Comparison of ENCODE assay signal across 19 cellular contexts in the genomic region with DNA sequence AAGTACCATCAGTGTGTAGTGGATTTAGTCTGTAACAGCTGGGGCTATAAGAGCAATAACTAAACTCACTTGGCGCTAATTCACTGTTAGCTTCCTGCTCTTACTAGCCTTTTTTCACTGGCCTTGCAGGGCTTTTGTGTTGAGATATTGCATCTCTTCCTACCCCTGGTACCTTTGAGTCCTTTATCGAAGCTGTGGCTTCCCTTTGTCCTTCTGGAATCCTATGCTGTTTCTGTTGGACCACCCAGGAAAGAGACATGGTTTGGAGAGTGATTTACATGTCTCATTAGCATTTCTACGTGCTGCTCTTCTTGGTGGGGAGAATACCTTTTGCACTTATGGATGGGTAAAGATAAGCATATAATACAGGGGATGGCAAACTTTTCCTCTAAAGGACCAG.
DNase-seq lines count a peak whose midpoint lies in the region; ATAC-seq and TF ChIP-seq lines count a peak whose summit lies in the region.
"Had no signal": no experiment of that assay in that cellular context is flagged by ENCODE, and none has a peak within 500 bp of the region (broad histone marks: within the 10 kb centered on the region; RNA-seq: fewer than 3 reads in every experiment).

No MANE protein-coding gene starts in this region.

- no peaks in the 10 kb centered on the region for H3K27me3 Mint-ChIP-seq in WTC11 (ENCODE audit: low read depth)
- H3K27me3 Mint-ChIP-seq in type B pancreatic cell: no peaks in the 10 kb centered on the region

- WGBS in hepatocyte (ENCODE audit: low lambda C conversion rate, missing lambda C conversion rate): 97% methylated on average over 3 of the region's 3 CpGs

- peaks cover 21% of the 10 kb centered on the region for H3K79me2 ChIP-seq in hepatocyte

- intact Hi-C loops in cardiac septum (cut with DNase I): no loop called here

- DNase-seq in cardiac muscle cell (ENCODE audit: low read depth in 1 of 2, low spot score in 1 of 2) (no peak), cardiac septum (ENCODE audit: low spot score) (no peak), WTC11 (ENCODE audit: low spot score) (no peak), iPS-NIHi11 (ENCODE audit: low spot score) (peak; percentile 38), type B pancreatic cell (ENCODE audit: extremely low spot score, unreplicated experiment) (no peak), hepatocyte (ENCODE audit: low spot score) (no peak), NCI-H446 (lab: John Stamatoyannopoulos, UW) (no peak), Kasumi-1 (lab: John Stamatoyannopoulos, UW) (no peak)
- DNase-seq: AML-193; DMS79; HFFc6; NCI-H1694 treated with DMSO at 0.1 percent for 48 hours; NCI-H510A treated with DMSO at 0.1 percent for 48 hours; NCI-H774; NK-92 treated with Interleukin-12 subunit alpha and Interleukin-12 subunit beta, amount 100 ng/mL, for 24 hours; Peyer's patch had no signal

- POLR2A ChIA-PET in WTC11 (lab: Charles Lee): no interaction called here

- H3K4me2 ChIP-seq in hepatocyte: no peak overlapping the region
- H3K4me2 ChIP-seq: KMS-11 had no signal

- no peak overlapping the region for H2AFZ ChIP-seq in hepatocyte

- H3K9me3 ChIP-seq in cardiac muscle cell (ENCODE audit: low read depth) (no peaks in the 10 kb centered on the region), hepatocyte (ENCODE audit: low read depth) (no peaks in the 10 kb centered on the region)
- H3K9me3 ChIP-seq: Peyer's patch had no signal

- H3K27ac ChIP-seq in cardiac muscle cell (peak overlapping the region; percentile 60), hepatocyte (no peak overlapping the region)
- H3K27ac ChIP-seq: HL-60, KMS-11, Peyer's patch had no signal

- H3K4me1 Mint-ChIP-seq in WTC11 (peaks cover 54% of the 10 kb centered on the region), type B pancreatic cell (ENCODE audit: unreplicated experiment) (peaks cover 18% of the 10 kb centered on the region)

- no peaks in the 10 kb centered on the region for H4K20me1 ChIP-seq in hepatocyte (ENCODE audit: insufficient read depth, poor library complexity, severe bottlenecking)

- TF ChIP-seq CTCF in cardiac muscle cell (IDR thresholded peaks at IDR 0.05; ENCODE audit: low read depth, low read length): no peak
- no peak for TF ChIP-seq CTCF in WTC11 (IDR thresholded peaks at IDR 0.05)
- no peak for TF ChIP-seq CTCF in type B pancreatic cell (conservative IDR thresholded peaks at IDR 0.05)
- no peak for TF ChIP-seq CTCF in hepatocyte (IDR thresholded peaks at IDR 0.05; ENCODE audit: poor library complexity)

- ATAC-seq in WTC11: peak; percentile 78
- ATAC-seq: SK-N-SH treated with all-trans-retinoic acid at 6 μM for 48 hours had no signal

- CTCF ChIA-PET in WTC11 (lab: Charles Lee): interaction anchor here (2.9 kb wide), 1 partner anchor 94 kb away, joined by 10 read pairs; no protein-coding TSS in a partner anchor

- H3K4me3 ChIP-seq in cardiac muscle cell: no peak overlapping the region
- no peak overlapping the region for H3K4me3 ChIP-seq in hepatocyte
- H3K4me3 ChIP-seq: Peyer's patch had no signal

- H3K4me3 Mint-ChIP-seq in WTC11 (no peak overlapping the region), type B pancreatic cell (no peak overlapping the region)
- H3K4me3 Mint-ChIP-seq: HFFc6 had no signal

- H3K9me3 Mint-ChIP-seq in WTC11: no peaks in the 10 kb centered on the region
- no peaks in the 10 kb centered on the region for H3K9me3 Mint-ChIP-seq in type B pancreatic cell
- H3K9me3 Mint-ChIP-seq: HFFc6 had no signal

- H3K27ac Mint-ChIP-seq in WTC11 (peak overlapping the region; percentile 96), type B pancreatic cell (peak overlapping the region; percentile 32)
- H3K27ac Mint-ChIP-seq: HFFc6 had no signal

- H3K27me3 ChIP-seq in cardiac muscle cell (no peaks in the 10 kb centered on the region), hepatocyte (no peaks in the 10 kb centered on the region)
- H3K27me3 ChIP-seq: Peyer's patch had no signal

- H3K9me2 ChIP-seq in hepatocyte (replicated peaks; ENCODE audit: insufficient read depth): no peaks in the 10 kb centered on the region

- H3K36me3 Mint-ChIP-seq in WTC11: no peaks in the 10 kb centered on the region
- H3K36me3 Mint-ChIP-seq in type B pancreatic cell: peaks cover 27% of the 10 kb centered on the region

- H3K4me1 ChIP-seq in cardiac muscle cell (ENCODE audit: low read depth): peaks cover 6% of the 10 kb centered on the region
- H3K4me1 ChIP-seq in hepatocyte (ENCODE audit: insufficient read depth): no peaks in the 10 kb centered on the region
- H3K4me1 ChIP-seq: Peyer's patch had no signal

- no peaks in the 10 kb centered on the region for H3K36me3 ChIP-seq in cardiac muscle cell
- no peaks in the 10 kb centered on the region for H3K36me3 ChIP-seq in hepatocyte (replicated peaks; ENCODE audit: insufficient read depth, low read depth)

TF ChIP-seq in WTC11, 78 proteins besides CTCF, POLR2A, EP300 and RAD21:
- TF ChIP-seq NR3C1 (CRISPR knock-in tag; conservative IDR thresholded peaks at IDR 0.05; ENCODE audit: low read depth) (no peak), ZBTB21 (CRISPR knock-in tag; IDR thresholded peaks at IDR 0.05; ENCODE audit: borderline replicate concordance) (no peak), SP1 (CRISPR knock-in tag; conservative IDR thresholded peaks at IDR 0.05) (no peak), FOXJ3 (CRISPR knock-in tag; IDR thresholded peaks at IDR 0.05; ENCODE audit: borderline replicate concordance) (no peak), ZNF138 (CRISPR knock-in tag; conservative IDR thresholded peaks at IDR 0.05) (no peak), NFATC4 (CRISPR knock-in tag; IDR thresholded peaks at IDR 0.05) (no peak), ATF2 (CRISPR knock-in tag; IDR thresholded peaks at IDR 0.05; ENCODE audit: borderline replicate concordance, low read depth) (no peak), JAZF1 (CRISPR knock-in tag; IDR thresholded peaks at IDR 0.05) (no peak), ZNF396 (CRISPR knock-in tag; IDR thresholded peaks at IDR 0.05; ENCODE audit: borderline replicate concordance) (no peak), CREM (CRISPR knock-in tag; IDR thresholded peaks at IDR 0.05) (no peak), ZNF263 (CRISPR knock-in tag; IDR thresholded peaks at IDR 0.05; ENCODE audit: low read depth) (no peak)
- TF ChIP-seq, protein P1, sequence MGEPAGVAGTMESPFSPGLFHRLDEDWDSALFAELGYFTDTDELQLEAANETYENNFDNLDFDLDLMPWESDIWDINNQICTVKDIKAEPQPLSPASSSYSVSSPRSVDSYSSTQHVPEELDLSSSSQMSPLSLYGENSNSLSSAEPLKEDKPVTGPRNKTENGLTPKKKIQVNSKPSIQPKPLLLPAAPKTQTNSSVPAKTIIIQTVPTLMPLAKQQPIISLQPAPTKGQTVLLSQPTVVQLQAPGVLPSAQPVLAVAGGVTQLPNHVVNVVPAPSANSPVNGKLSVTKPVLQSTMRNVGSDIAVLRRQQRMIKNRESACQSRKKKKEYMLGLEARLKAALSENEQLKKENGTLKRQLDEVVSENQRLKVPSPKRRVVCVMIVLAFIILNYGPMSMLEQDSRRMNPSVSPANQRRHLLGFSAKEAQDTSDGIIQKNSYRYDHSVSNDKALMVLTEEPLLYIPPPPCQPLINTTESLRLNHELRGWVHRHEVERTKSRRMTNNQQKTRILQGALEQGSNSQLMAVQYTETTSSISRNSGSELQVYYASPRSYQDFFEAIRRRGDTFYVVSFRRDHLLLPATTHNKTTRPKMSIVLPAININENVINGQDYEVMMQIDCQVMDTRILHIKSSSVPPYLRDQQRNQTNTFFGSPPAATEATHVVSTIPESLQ (CRISPR knock-in tag; IDR thresholded peaks at IDR 0.05): no peak
- TF ChIP-seq, protein P2, sequence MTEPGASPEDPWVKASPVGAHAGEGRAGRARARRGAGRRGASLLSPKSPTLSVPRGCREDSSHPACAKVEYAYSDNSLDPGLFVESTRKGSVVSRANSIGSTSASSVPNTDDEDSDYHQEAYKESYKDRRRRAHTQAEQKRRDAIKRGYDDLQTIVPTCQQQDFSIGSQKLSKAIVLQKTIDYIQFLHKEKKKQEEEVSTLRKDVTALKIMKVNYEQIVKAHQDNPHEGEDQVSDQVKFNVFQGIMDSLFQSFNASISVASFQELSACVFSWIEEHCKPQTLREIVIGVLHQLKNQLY (CRISPR knock-in tag; IDR thresholded peaks at IDR 0.05): no peak
- TF ChIP-seq, protein P3, sequence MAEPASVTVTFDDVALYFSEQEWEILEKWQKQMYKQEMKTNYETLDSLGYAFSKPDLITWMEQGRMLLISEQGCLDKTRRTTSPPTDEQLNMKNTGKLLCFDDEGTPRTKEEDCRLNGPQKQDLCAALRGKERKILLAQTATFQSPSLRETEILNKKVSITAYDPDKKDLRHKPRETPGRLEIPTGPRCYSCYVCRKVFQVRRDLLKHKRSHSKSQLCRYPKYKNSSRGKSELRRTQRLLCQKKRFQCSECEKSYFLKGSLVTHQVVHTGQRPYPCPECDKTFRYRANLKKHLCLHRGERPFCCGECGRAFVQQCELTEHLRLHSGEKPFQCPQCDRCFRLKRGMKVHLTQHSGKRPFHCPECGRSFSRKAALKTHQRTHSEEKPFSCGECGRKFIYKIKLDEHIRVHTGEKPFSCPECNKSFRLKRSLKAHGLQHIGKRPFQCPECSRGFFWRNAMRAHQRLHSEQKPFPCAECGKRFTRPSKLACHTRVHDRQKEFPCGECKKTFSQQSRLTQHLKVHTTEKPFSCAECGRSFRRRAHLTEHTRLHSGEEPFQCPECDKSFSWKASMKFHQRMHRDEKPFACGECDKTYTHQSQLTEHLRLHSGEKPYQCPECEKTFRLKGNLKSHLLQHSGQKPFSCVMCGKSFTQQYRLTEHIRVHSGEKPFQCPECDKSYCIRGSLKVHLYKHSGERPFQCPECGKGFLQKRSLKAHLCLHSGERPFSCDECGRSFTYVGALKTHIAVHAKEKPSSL (CRISPR knock-in tag; conservative IDR thresholded peaks at IDR 0.05): no peak
- TF ChIP-seq, protein P4, sequence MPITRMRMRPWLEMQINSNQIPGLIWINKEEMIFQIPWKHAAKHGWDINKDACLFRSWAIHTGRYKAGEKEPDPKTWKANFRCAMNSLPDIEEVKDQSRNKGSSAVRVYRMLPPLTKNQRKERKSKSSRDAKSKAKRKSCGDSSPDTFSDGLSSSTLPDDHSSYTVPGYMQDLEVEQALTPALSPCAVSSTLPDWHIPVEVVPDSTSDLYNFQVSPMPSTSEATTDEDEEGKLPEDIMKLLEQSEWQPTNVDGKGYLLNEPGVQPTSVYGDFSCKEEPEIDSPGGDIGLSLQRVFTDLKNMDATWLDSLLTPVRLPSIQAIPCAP (CRISPR knock-in tag; IDR thresholded peaks at IDR 0.05): no peak
